33 cellular contexts compared by ENCODE assay signal in genomic region chr7:78634073-78634472, GRCh38.
A peak's percentile ranks its signal among the peaks of the same experiment; 100 is the strongest.
DNase-seq lines count a peak whose midpoint lies in the region; ATAC-seq, FAIRE-seq and TF ChIP-seq lines count a peak whose summit lies in the region.
"Had no signal": no experiment of that assay in that cellular context is flagged by ENCODE, and none has a peak within 500 bp of the region (broad histone marks: within the 10 kb centered on the region; RNA-seq: fewer than 3 reads in every experiment).

No MANE protein-coding gene starts in this region.

- peaks cover 11% of the 10 kb centered on the region for H3K27me3 Mint-ChIP-seq in MCF 10A (ENCODE audit: insufficient read depth, unreplicated experiment)
- H3K27me3 Mint-ChIP-seq in CD4-positive, alpha-beta memory T cell, result no peaks in the 10 kb centered on the region

- no peaks in the 10 kb centered on the region for H3K27me3 ChIP-seq in mammary epithelial cell (ENCODE audit: insufficient read depth, low read length)
- no peaks in the 10 kb centered on the region for H3K27me3 ChIP-seq in dorsolateral prefrontal cortex
- H3K27me3 ChIP-seq in CD4-positive, alpha-beta memory T cell (ENCODE audit: insufficient read depth, low read length), result no peaks in the 10 kb centered on the region
- H3K27me3 ChIP-seq: BE2C, body of pancreas, SJCRH30, spleen, uterus had no signal

- H3K4me2 ChIP-seq in mammary epithelial cell (ENCODE audit: insufficient read depth, low read depth, low read length), result no peak overlapping the region

- H3K9ac ChIP-seq in mammary epithelial cell (ENCODE audit: insufficient read depth, low read length), result no peak overlapping the region

- CTCF ChIA-PET in mammary epithelial cell (lab: Charles Lee; ENCODE audit: low non-redundant PET) (no interaction called here), MCF 10A (lab: Yijun Ruan, JAX) (no interaction called here)
- CTCF ChIA-PET in CD4-positive, alpha-beta memory T cell (lab: Charles Lee; ENCODE audit: partially characterized antibody), result interaction anchor here (0.9 kb wide), 1 partner anchor 9 kb away, joined by 3 read pairs; no protein-coding TSS in a partner anchor

- dilution Hi-C loops in mammary epithelial cell (cut with HindIII; ENCODE audit: low sequenced_read_pairs), result no loop called here

- ATAC-seq in HG03159 (IDR thresholded peaks at IDR 0.05; ENCODE audit: unreplicated experiment), result no peak
- ATAC-seq: activated CD8-positive, alpha-beta T cell treated with anti-CD3 and anti-CD28 coated beads, Interleukin-2, amount 10 ng/mL, durations not matched to agents 7 days and 5 days; body of pancreas; GM12878; K562; left cardiac atrium; stimulated activated memory B cell treated with anti-CD40 and anti-IgM and Interleukin-4, amounts not matched to agents 10 μg/mL and 1 μg/mL and 100 μg/mL, for 72 hours had no signal

- H3K27ac Mint-ChIP-seq in MCF 10A (ENCODE audit: low read depth, unreplicated experiment), result no peak overlapping the region
- no peak overlapping the region for H3K27ac Mint-ChIP-seq in CD4-positive, alpha-beta memory T cell
- H3K27ac Mint-ChIP-seq: activated CD8-positive, alpha-beta T cell treated with anti-CD3 and anti-CD28 coated beads, Interleukin-2, amount 10 ng/mL, durations not matched to agents 7 days and 5 days; stimulated activated memory B cell treated with anti-CD40 and anti-IgM and Interleukin-4, amounts not matched to agents 10 μg/mL and 1 μg/mL and 100 μg/mL, for 72 hours had no signal

- no peak overlapping the region for H3K4me3 Mint-ChIP-seq in MCF 10A (ENCODE audit: unreplicated experiment)
- no peak overlapping the region for H3K4me3 Mint-ChIP-seq in CD4-positive, alpha-beta memory T cell
- H3K4me3 Mint-ChIP-seq: activated CD8-positive, alpha-beta T cell treated with anti-CD3 and anti-CD28 coated beads, Interleukin-2, amount 10 ng/mL, durations not matched to agents 7 days and 5 days; stimulated activated memory B cell treated with anti-CD40 and anti-IgM and Interleukin-4, amounts not matched to agents 10 μg/mL and 1 μg/mL and 100 μg/mL, for 72 hours had no signal

- no peaks in the 10 kb centered on the region for H3K36me3 Mint-ChIP-seq in MCF 10A (ENCODE audit: insufficient read depth, unreplicated experiment)
- no peaks in the 10 kb centered on the region for H3K36me3 Mint-ChIP-seq in CD4-positive, alpha-beta memory T cell
- H3K36me3 Mint-ChIP-seq: stimulated activated memory B cell treated with anti-CD40 and anti-IgM and Interleukin-4, amounts not matched to agents 10 μg/mL and 1 μg/mL and 100 μg/mL, for 72 hours had no signal

- 57% methylated on average over 1 of the region's 1 CpG for WGBS in mammary epithelial cell (ENCODE audit: low coverage, missing lambda C conversion rate)

- no peaks in the 10 kb centered on the region for H3K36me3 ChIP-seq in mammary epithelial cell (ENCODE audit: insufficient read depth, low read length)
- no peaks in the 10 kb centered on the region for H3K36me3 ChIP-seq in CD4-positive, alpha-beta memory T cell (ENCODE audit: insufficient read depth, low read length)
- H3K36me3 ChIP-seq: BE2C, SJCRH30, spleen, uterus had no signal

- intact Hi-C loops in mammary epithelial cell (cut with micrococcal nuclease), result no loop called here
- intact Hi-C loops in MCF 10A (cut with micrococcal nuclease), result no loop called here
- intact Hi-C loops in dorsolateral prefrontal cortex (cut with DNase I), result loop anchor here in 1 of 2 donors (10.0 kb wide), 1 partner anchor 131 kb away; no protein-coding TSS in a partner anchor
- intact Hi-C loops in CD4-positive, alpha-beta memory T cell (cut with micrococcal nuclease), result no loop called here

- H3K4me1 ChIP-seq in mammary epithelial cell (ENCODE audit: insufficient read depth, low read length), result no peaks in the 10 kb centered on the region
- H3K4me1 ChIP-seq in CD4-positive, alpha-beta memory T cell (ENCODE audit: insufficient read depth, low read length), result no peaks in the 10 kb centered on the region
- H3K4me1 ChIP-seq: BE2C, body of pancreas, SJCRH30, spleen, uterus had no signal

- BruUV-seq in mammary epithelial cell (replicated peaks; lab: Mats Ljungman, UMichigan), result no TSS peak
- no TSS peak for BruUV-seq in MCF 10A (replicated peaks; lab: Mats Ljungman, UMichigan)

- no peaks in the 10 kb centered on the region for H3K4me1 Mint-ChIP-seq in MCF 10A (ENCODE audit: insufficient read depth, unreplicated experiment)
- no peaks in the 10 kb centered on the region for H3K4me1 Mint-ChIP-seq in CD4-positive, alpha-beta memory T cell
- H3K4me1 Mint-ChIP-seq: stimulated activated memory B cell treated with anti-CD40 and anti-IgM and Interleukin-4, amounts not matched to agents 10 μg/mL and 1 μg/mL and 100 μg/mL, for 72 hours had no signal

- H3K4me3 ChIP-seq in mammary epithelial cell (replicated peaks in 1 of 3; ENCODE audit: insufficient read depth in 1 of 3, low read depth in 2 of 3, low read length in 3 of 3) (no peak overlapping the region), dorsolateral prefrontal cortex (peak overlapping the region in 2 of 59 donors; percentile 14 to 35)
- H3K4me3 ChIP-seq in CD4-positive, alpha-beta memory T cell (ENCODE audit: low read length in 2 of 2), result no peak overlapping the region
- H3K4me3 ChIP-seq: body of pancreas, GM12878, K562, SJCRH30, spleen, uterus had no signal

- TF ChIP-seq CTCF in mammary epithelial cell (conservative IDR thresholded peaks at IDR 0.05 in 1 of 2, IDR thresholded peaks at IDR 0.05 in 1 of 2; ENCODE audit: extremely low read depth in 1 of 2, insufficient read depth in 1 of 2, low read depth in 1 of 2, low read length in 2 of 2) (no peak), MCF 10A (IDR thresholded peaks at IDR 0.05; ENCODE audit: unreplicated experiment) (no peak), dorsolateral prefrontal cortex (IDR thresholded peaks at IDR 0.05 in 54 of 56, conservative IDR thresholded peaks at IDR 0.05 in 2 of 56; ENCODE audit: low read depth in 1 of 56, partially characterized antibody in 56 of 56) (no peak)

- no peaks in the 10 kb centered on the region for H3K9me3 ChIP-seq in mammary epithelial cell (replicated peaks; ENCODE audit: insufficient read depth, low read length)
- no peaks in the 10 kb centered on the region for H3K9me3 ChIP-seq in CD4-positive, alpha-beta memory T cell (ENCODE audit: control insufficient read depth in 1 of 2, low read length in 2 of 2)
- H3K9me3 ChIP-seq: BE2C, body of pancreas, SJCRH30, uterus had no signal

- H3K9me3 Mint-ChIP-seq in MCF 10A (ENCODE audit: unreplicated experiment), result no peaks in the 10 kb centered on the region
- peaks cover 0 to 7% (median 2%) of the 10 kb centered on the region in 8 donors for H3K9me3 Mint-ChIP-seq in CD4-positive, alpha-beta memory T cell

- no peak overlapping the region for H3K27ac ChIP-seq in mammary epithelial cell (ENCODE audit: insufficient read depth, low read depth, low read length)
- peak overlapping the region in 47 of 59 donors; percentile 1 to 83 (median 57) for H3K27ac ChIP-seq in dorsolateral prefrontal cortex
- H3K27ac ChIP-seq in substantia nigra (ENCODE audit: low read depth, low read length, poor library complexity, severe bottlenecking), result peak overlapping the region; percentile 7
- H3K27ac ChIP-seq in CD4-positive, alpha-beta memory T cell (ENCODE audit: low read depth, low read length), result no peak overlapping the region
- H3K27ac ChIP-seq: body of pancreas, SJCRH30, spleen, uterus had no signal

- no peak overlapping the region for H2AFZ ChIP-seq in mammary epithelial cell (ENCODE audit: low read depth, low read length)

- DNase-seq in mammary epithelial cell, result peak; percentile 12
- no peak for DNase-seq in MCF 10A (ENCODE audit: unreplicated experiment)
- DNase-seq in dorsolateral prefrontal cortex, result no peak
- peak in 2 of 49 donors; percentile 5 to 50 for DNase-seq in substantia nigra (lab: John Stamatoyannopoulos, UW)
- DNase-seq in CD4-positive, alpha-beta memory T cell, result no peak
- DNase-seq in activated CD8-positive, alpha-beta memory T cell treated with anti-CD3 and anti-CD28 coated beads for 24 hours, result no peak
- DNase-seq: activated CD4-positive, alpha-beta T cell treated with anti-CD3 and anti-CD28 coated beads for 1 hour; activated CD8-positive, alpha-beta T cell treated with anti-CD3 and anti-CD28 coated beads, Interleukin-2, amount 10 ng/mL, durations not matched to agents 7 days and 5 days; activated gamma-delta T cell; BE2C; body of pancreas; DND-41; effector CD8-positive, alpha-beta T cell; glutamatergic neuron; HCEC 1CT; left cardiac atrium; mesenchymal stem cell; NCI-H2171 treated with DMSO at 0.1 percent for 48 hours; NCI-H524 treated with DMSO at 0.1 percent for 48 hours; occipital lobe; retina; SJCRH30; spleen; stimulated activated CD4-positive, alpha-beta T cell treated with anti-CD3 and anti-CD28 coated beads, Interleukin-4, amount 100 ng/mL, for 1 hour; T-helper 1 cell; uterus had no signal

- in situ Hi-C loops in mammary epithelial cell (cut with MboI; ENCODE audit: low sequenced_read_pairs in 2 of 2), result no loop called here

- peak; percentile 86 for FAIRE-seq in islet of Langerhans (lab: Jason Lieb, UNC)
- FAIRE-seq: A204.1, GM12878, RCC 7860 had no signal

- no peaks in the 10 kb centered on the region for H4K20me1 ChIP-seq in mammary epithelial cell (ENCODE audit: insufficient read depth, low read length)

- POLR2A ChIA-PET in MCF 10A (lab: Yijun Ruan, JAX), result no interaction called here
- POLR2A ChIA-PET in CD4-positive, alpha-beta memory T cell (lab: Charles Lee; ENCODE audit: partially characterized antibody), result no interaction called here

- no peaks in the 10 kb centered on the region for H3K79me2 ChIP-seq in mammary epithelial cell (ENCODE audit: insufficient read depth, low read length)

Comparison
In these comparisons a context has a peak if more than half of its experiments do, and no peak if none do; other contexts are left out.
1. H3K27ac ChIP-seq: peak in dorsolateral prefrontal cortex (47 of 59) and substantia nigra (single experiment); none in mammary epithelial cell (single experiment) and CD4-positive, alpha-beta memory T cell (single experiment).